8 cellular contexts compared by ENCODE assay signal in the genomic region with DNA sequence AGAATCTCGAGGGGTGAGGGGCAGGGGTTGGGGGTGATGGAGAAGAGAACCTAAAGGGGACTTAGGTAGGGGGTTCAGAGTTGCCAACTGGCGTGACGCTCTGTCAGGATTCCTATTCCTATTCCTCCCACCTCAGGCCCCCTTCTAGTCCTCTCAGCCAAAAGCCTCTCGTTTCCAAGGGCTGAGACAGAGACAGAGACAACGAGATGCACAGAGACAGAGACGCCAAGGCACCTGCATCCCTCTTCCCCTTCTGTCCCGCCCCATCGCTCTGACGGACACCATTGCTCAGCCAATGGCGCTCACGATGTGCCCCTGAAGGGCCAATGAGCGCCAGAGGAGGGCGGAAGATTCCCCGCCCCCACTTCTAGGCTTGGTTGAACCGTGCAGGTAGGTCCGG.
DNase-seq lines count a peak whose midpoint lies in the region; ATAC-seq, FAIRE-seq and TF ChIP-seq lines count a peak whose summit lies in the region.
"Not testable (repeated sequence)": the region's sequence is repeated elsewhere in the genome, so short reads cannot be mapped to it uniquely, and the experiment has no call there.

No MANE protein-coding gene starts in this region.

- H3K36me3 ChIP-seq in HepG2 (replicated peaks in 1 of 2; ENCODE audit: control insufficient read depth in 1 of 2, insufficient read depth in 2 of 2, low read length in 2 of 2); spleen; uterus: not testable (repeated sequence)

- ATAC-seq in GM18520 (IDR thresholded peaks at IDR 0.05; ENCODE audit: unreplicated experiment) (peak; percentile 98), HG02642 (IDR thresholded peaks at IDR 0.05; ENCODE audit: poor library complexity, unreplicated experiment) (peak; percentile 98), HepG2 (peak; percentile 100)

- intact Hi-C loops in HepG2 (cut with micrococcal nuclease; ENCODE audit: unreplicated experiment); spleen (cut with DNase I; ENCODE audit: low total_unique reads); uterus (cut with DNase I; ENCODE audit: low total_unique reads): not testable (repeated sequence)

- not testable (repeated sequence) for BruUV-seq in HepG2 (replicated peaks; lab: Mats Ljungman, UMichigan)

- H3K27ac ChIP-seq in HepG2 (ENCODE audit: extremely low read length, insufficient read depth, low read length), result not testable (repeated sequence)
- H3K27ac ChIP-seq in spleen (peak overlapping the region in 4 of 8 donors; percentile 51 to 72 (median 62)), uterus (peak overlapping the region in 1 of 2 donors; percentile 51)

- H3K27me3 ChIP-seq in HepG2 (ENCODE audit: control insufficient read depth in 1 of 2, insufficient read depth in 2 of 2, low read length in 2 of 2); spleen (replicated peaks in 1 of 7); uterus: not testable (repeated sequence)

- in situ Hi-C loops in HepG2 (cut with HindIII; ENCODE audit: extremely low pct_ligation_motif_present, low pct_unique_long_range_greater_than_20kb), result not testable (repeated sequence)

- not testable (repeated sequence) for H3K9ac ChIP-seq in HepG2 (ENCODE audit: insufficient read depth, low read depth, low read length)

- not testable (repeated sequence) for H3K79me2 ChIP-seq in HepG2 (ENCODE audit: insufficient read depth, low read length)

- 0% methylated on average over 11 of the region's 16 CpGs for WGBS in HepG2 (ENCODE audit: low lambda C conversion rate)
- WGBS in spleen, 5 donors, result 0 to 2% (median 1%) methylated on average over 8 to 16 of the region's 16 CpGs

- H2AFZ ChIP-seq in HepG2 (ENCODE audit: low read length), result peak overlapping the region; percentile 95

- peak overlapping the region; percentile 63 to 71 (median 66); a peak in 5 of 6 replicates for H3K4me3 ChIP-seq in HepG2 (replicated peaks in 1 of 3; ENCODE audit: insufficient read depth in 1 of 3, low read depth in 2 of 3, low read length in 3 of 3)
- H3K4me3 ChIP-seq in spleen, result peak overlapping the region in 7 of 8 donors; percentile 36 to 78 (median 52)
- peak overlapping the region; percentile 37 to 64 for H3K4me3 ChIP-seq in uterus

- POLR2A ChIA-PET in HepG2 (lab: Yijun Ruan, JAX), result not testable (repeated sequence)

- peak overlapping the region; percentile 70 for H3K4me2 ChIP-seq in HepG2 (ENCODE audit: low read depth, low read length)

- peak in 1 of 2 experiments; percentile 48; a peak in 2 of 4 replicates for TF ChIP-seq POLR2A in HepG2 (IDR thresholded peaks at IDR 0.05; ENCODE audit: insufficient read depth in 1 of 2, low read depth in 2 of 2, low read length in 2 of 2)
- not testable (repeated sequence) for TF ChIP-seq POLR2A in spleen (IDR thresholded peaks at IDR 0.05); uterus (IDR thresholded peaks at IDR 0.05)

- CTCF ChIA-PET in HepG2 (lab: Yijun Ruan, JAX; ENCODE audit: low intra/inter-chr PET ratio, low total read pairs), result not testable (repeated sequence)

- TF ChIP-seq RAD21 in HepG2 (CRISPR knock-in tag; IDR thresholded peaks at IDR 0.05), result not testable (repeated sequence)

- not testable (repeated sequence) for H3K4me1 ChIP-seq in HepG2 (ENCODE audit: insufficient read depth, low read length); spleen; uterus

- TF ChIP-seq CTCF in HepG2 (CRISPR knock-in tag; IDR thresholded peaks at IDR 0.05); spleen (IDR thresholded peaks at IDR 0.05 in 8 of 11, conservative IDR thresholded peaks at IDR 0.05 in 3 of 11); uterus (IDR thresholded peaks at IDR 0.05): not testable (repeated sequence)

- peak; percentile 91 for FAIRE-seq in HepG2 (lab: Jason Lieb, UNC)

- TF ChIP-seq EP300 in HepG2 (IDR thresholded peaks at IDR 0.05; ENCODE audit: low read depth in 2 of 2, low read length in 2 of 2); HepG2 (CRISPR knock-in tag; IDR thresholded peaks at IDR 0.05; ENCODE audit: borderline replicate concordance): not testable (repeated sequence)

- DNase-seq in LoVo (ENCODE audit: low spot score) (peak; percentile 62), dermis blood vessel endothelial cell (peak; percentile 31), HepG2 (ENCODE audit: low spot score) (peak; percentile 58), spleen (peak; percentile 93), uterus (peak; percentile 77 to 85)
- DNase-seq in activated CD8-positive, alpha-beta memory T cell treated with anti-CD3 and anti-CD28 coated beads for 4 hours (ENCODE audit: low read depth in 2 of 2), result peak; percentile 74 to 78

- H4K20me1 ChIP-seq in HepG2 (ENCODE audit: insufficient read depth, low read length), result not testable (repeated sequence)

- not testable (repeated sequence) for H3K9me3 ChIP-seq in HepG2 (ENCODE audit: low read length); spleen; uterus

TF ChIP-seq in HepG2, 621 proteins besides CTCF, POLR2A, EP300 and RAD21 (continues in another document):
- peak; percentile 78 for TF ChIP-seq GABPB1 (CRISPR knock-in tag; IDR thresholded peaks at IDR 0.05)
- TF ChIP-seq ELF1 (CRISPR knock-in tag; IDR thresholded peaks at IDR 0.05), result 0 out of 2 replicates have a peak, but pooled peaks have one; percentile 43
- not testable (repeated sequence) for TF ChIP-seq SP1 (IDR thresholded peaks at IDR 0.05)
- peak; percentile 87 for TF ChIP-seq SP1 (CRISPR knock-in tag; IDR thresholded peaks at IDR 0.05)
- peak; percentile 57; the same call in 1 of the 2 replicates for TF ChIP-seq KDM2A (CRISPR knock-in tag; IDR thresholded peaks at IDR 0.05; ENCODE audit: borderline replicate concordance, low read depth)
- TF ChIP-seq ZNF788 (CRISPR knock-in tag; IDR thresholded peaks at IDR 0.05; ENCODE audit: borderline replicate concordance), result peak; percentile 37; the same call in 1 of the 2 replicates
- TF ChIP-seq KMT2B (CRISPR knock-in tag; IDR thresholded peaks at IDR 0.05), result peak; percentile 72; the same call in 1 of the 2 replicates
- TF ChIP-seq, protein P1, sequence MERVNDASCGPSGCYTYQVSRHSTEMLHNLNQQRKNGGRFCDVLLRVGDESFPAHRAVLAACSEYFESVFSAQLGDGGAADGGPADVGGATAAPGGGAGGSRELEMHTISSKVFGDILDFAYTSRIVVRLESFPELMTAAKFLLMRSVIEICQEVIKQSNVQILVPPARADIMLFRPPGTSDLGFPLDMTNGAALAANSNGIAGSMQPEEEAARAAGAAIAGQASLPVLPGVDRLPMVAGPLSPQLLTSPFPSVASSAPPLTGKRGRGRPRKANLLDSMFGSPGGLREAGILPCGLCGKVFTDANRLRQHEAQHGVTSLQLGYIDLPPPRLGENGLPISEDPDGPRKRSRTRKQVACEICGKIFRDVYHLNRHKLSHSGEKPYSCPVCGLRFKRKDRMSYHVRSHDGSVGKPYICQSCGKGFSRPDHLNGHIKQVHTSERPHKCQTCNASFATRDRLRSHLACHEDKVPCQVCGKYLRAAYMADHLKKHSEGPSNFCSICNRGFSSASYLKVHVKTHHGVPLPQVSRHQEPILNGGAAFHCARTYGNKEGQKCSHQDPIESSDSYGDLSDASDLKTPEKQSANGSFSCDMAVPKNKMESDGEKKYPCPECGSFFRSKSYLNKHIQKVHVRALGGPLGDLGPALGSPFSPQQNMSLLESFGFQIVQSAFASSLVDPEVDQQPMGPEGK (CRISPR knock-in tag; IDR thresholded peaks at IDR 0.05), result peak; percentile 39; the same call in 1 of the 2 replicates
- TF ChIP-seq, protein P2, sequence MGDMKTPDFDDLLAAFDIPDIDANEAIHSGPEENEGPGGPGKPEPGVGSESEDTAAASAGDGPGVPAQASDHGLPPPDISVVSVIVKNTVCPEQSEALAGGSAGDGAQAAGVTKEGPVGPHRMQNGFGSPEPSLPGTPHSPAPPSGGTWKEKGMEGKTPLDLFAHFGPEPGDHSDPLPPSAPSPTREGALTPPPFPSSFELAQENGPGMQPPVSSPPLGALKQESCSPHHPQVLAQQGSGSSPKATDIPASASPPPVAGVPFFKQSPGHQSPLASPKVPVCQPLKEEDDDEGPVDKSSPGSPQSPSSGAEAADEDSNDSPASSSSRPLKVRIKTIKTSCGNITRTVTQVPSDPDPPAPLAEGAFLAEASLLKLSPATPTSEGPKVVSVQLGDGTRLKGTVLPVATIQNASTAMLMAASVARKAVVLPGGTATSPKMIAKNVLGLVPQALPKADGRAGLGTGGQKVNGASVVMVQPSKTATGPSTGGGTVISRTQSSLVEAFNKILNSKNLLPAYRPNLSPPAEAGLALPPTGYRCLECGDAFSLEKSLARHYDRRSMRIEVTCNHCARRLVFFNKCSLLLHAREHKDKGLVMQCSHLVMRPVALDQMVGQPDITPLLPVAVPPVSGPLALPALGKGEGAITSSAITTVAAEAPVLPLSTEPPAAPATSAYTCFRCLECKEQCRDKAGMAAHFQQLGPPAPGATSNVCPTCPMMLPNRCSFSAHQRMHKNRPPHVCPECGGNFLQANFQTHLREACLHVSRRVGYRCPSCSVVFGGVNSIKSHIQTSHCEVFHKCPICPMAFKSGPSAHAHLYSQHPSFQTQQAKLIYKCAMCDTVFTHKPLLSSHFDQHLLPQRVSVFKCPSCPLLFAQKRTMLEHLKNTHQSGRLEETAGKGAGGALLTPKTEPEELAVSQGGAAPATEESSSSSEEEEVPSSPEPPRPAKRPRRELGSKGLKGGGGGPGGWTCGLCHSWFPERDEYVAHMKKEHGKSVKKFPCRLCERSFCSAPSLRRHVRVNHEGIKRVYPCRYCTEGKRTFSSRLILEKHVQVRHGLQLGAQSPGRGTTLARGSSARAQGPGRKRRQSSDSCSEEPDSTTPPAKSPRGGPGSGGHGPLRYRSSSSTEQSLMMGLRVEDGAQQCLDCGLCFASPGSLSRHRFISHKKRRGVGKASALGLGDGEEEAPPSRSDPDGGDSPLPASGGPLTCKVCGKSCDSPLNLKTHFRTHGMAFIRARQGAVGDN (CRISPR knock-in tag; IDR thresholded peaks at IDR 0.05), result peak; percentile 37
- TF ChIP-seq KAT8 (CRISPR knock-in tag; IDR thresholded peaks at IDR 0.05), result peak; percentile 60
- TF ChIP-seq, protein P3, sequence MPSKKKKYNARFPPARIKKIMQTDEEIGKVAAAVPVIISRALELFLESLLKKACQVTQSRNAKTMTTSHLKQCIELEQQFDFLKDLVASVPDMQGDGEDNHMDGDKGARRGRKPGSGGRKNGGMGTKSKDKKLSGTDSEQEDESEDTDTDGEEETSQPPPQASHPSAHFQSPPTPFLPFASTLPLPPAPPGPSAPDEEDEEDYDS (CRISPR knock-in tag; IDR thresholded peaks at IDR 0.05), result peak; percentile 47; the same call in 1 of the 2 replicates
- peak; percentile 58 for TF ChIP-seq ZFX (CRISPR knock-in tag; IDR thresholded peaks at IDR 0.05; ENCODE audit: low read depth)

Comparison
In these comparisons a context has a peak if more than half of its experiments do, and no peak if none do; other contexts are left out.
1. DNase-seq: peak in every context shown above with its lines; median percentile 93 in spleen; 81 in uterus; 76 in activated CD8-positive, alpha-beta memory T cell treated with anti-CD3 and anti-CD28 coated beads for 4 hours; 62 in LoVo; 58 in HepG2; 31 in dermis blood vessel endothelial cell.